In the genomic region with DNA sequence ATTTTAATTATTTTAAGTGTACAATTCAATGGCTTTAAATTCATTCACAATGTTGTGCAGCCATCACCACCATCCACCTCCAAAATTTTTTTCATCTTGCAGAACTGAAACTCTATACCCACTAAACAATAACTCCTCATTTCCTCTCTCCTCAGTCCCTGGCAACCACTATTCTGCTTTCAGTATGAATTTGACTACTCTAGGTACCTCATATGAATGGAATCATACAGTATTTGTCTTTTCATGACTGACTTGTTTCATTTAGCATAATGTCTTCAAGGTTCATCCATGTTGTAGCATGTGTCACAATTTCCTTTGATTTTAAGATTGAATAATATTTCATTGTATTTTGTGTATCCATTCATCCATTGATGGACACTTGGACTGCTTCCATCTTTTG, we compare ENCODE assay signal across 14 cellular contexts. TPM values are rescaled to one million over a fixed set of nuclear protein-coding genes. Genes with fewer than 3 reads are reported as not detected.
A peak's percentile ranks its signal among the peaks of the same experiment; 100 is the strongest.
DNase-seq lines count a peak whose midpoint lies in the region; ATAC-seq lines count a peak whose summit lies in the region.
"Had no signal": no experiment of that assay in that cellular context is flagged by ENCODE, and none has a peak within 500 bp of the region (broad histone marks: within the 10 kb centered on the region; RNA-seq: fewer than 3 reads in every experiment).

No MANE protein-coding gene starts in this region.

- no peak overlapping the region for H3K4me3 Mint-ChIP-seq in stimulated activated naive B cell treated with anti-CD40 and anti-IgM and Interleukin-4, amounts not matched to agents 10 μg/mL and 1 μg/mL and 100 μg/mL, for 72 hours
- H3K4me3 Mint-ChIP-seq: effector memory CD8-positive, alpha-beta T cell had no signal

- no peak for DNase-seq in activated naive CD4-positive, alpha-beta T cell treated with anti-CD3 and anti-CD28 coated beads, Interleukin-2, amount 50 U/mL, for 72 hours (ENCODE audit: low spot score in 2 of 2)
- no peak for DNase-seq in activated naive CD4-positive, alpha-beta T cell treated with anti-CD3 and anti-CD28 coated beads, Interleukin-2, amount 50 U/mL, for 16 hours
- DNase-seq in stimulated activated naive B cell treated with anti-CD40 and anti-IgM and Interleukin-4, amounts not matched to agents 10 μg/mL and 1 μg/mL and 100 μg/mL, for 72 hours, result no peak
- DNase-seq in kidney glomerular epithelial cell (lab: John Stamatoyannopoulos, UW) (no peak), midbrain (lab: John Stamatoyannopoulos, UW) (no peak), activated gamma-delta T cell (lab: John Stamatoyannopoulos, UW) (no peak)
- DNase-seq: effector memory CD8-positive, alpha-beta T cell; hypothalamus; IMR-90; stimulated activated CD4-positive, alpha-beta T cell treated with anti-CD3 and anti-CD28 coated beads, Interleukin-15, amount 100 ng/mL, for 24 hours had no signal

- no peaks in the 10 kb centered on the region for H3K9me3 Mint-ChIP-seq in activated naive CD4-positive, alpha-beta T cell treated with anti-CD3 and anti-CD28 coated beads, Interleukin-2, amount 50 U/mL, for 72 hours
- H3K9me3 Mint-ChIP-seq in stimulated activated naive B cell treated with anti-CD40 and anti-IgM and Interleukin-4, amounts not matched to agents 10 μg/mL and 1 μg/mL and 100 μg/mL, for 72 hours, result peaks cover 0 to 6% of the 10 kb centered on the region in 2 donors
- H3K9me3 Mint-ChIP-seq: effector memory CD8-positive, alpha-beta T cell had no signal

- H3K27ac Mint-ChIP-seq in activated naive CD4-positive, alpha-beta T cell treated with anti-CD3 and anti-CD28 coated beads, Interleukin-2, amount 50 U/mL, for 72 hours, result no peak overlapping the region
- H3K27ac Mint-ChIP-seq in stimulated activated naive B cell treated with anti-CD40 and anti-IgM and Interleukin-4, amounts not matched to agents 10 μg/mL and 1 μg/mL and 100 μg/mL, for 72 hours, result no peak overlapping the region
- H3K27ac Mint-ChIP-seq: effector memory CD8-positive, alpha-beta T cell had no signal

- peaks cover 0 to 6% of the 10 kb centered on the region in 2 donors for H3K27me3 Mint-ChIP-seq in stimulated activated naive B cell treated with anti-CD40 and anti-IgM and Interleukin-4, amounts not matched to agents 10 μg/mL and 1 μg/mL and 100 μg/mL, for 72 hours
- H3K27me3 Mint-ChIP-seq: effector memory CD8-positive, alpha-beta T cell had no signal

- peak; percentile 98 to 100 for ATAC-seq in activated naive CD4-positive, alpha-beta T cell treated with anti-CD3 and anti-CD28 coated beads, Interleukin-2, amount 50 U/mL, for 72 hours
- ATAC-seq in HG02588 (IDR thresholded peaks at IDR 0.05; ENCODE audit: unreplicated experiment) (peak; percentile 100), HG03439 (IDR thresholded peaks at IDR 0.05; ENCODE audit: unreplicated experiment) (peak; percentile 99)
- ATAC-seq in stimulated activated naive B cell treated with anti-CD40 and anti-IgM and Interleukin-4, amounts not matched to agents 10 μg/mL and 1 μg/mL and 100 μg/mL, for 72 hours (replicated peaks), result peak; percentile 100
- ATAC-seq: effector memory CD8-positive, alpha-beta T cell had no signal

- no peaks in the 10 kb centered on the region for H3K4me1 Mint-ChIP-seq in stimulated activated naive B cell treated with anti-CD40 and anti-IgM and Interleukin-4, amounts not matched to agents 10 μg/mL and 1 μg/mL and 100 μg/mL, for 72 hours

- peaks cover 7 to 8% of the 10 kb centered on the region in 2 donors for H3K36me3 Mint-ChIP-seq in activated naive CD4-positive, alpha-beta T cell treated with anti-CD3 and anti-CD28 coated beads, Interleukin-2, amount 50 U/mL, for 72 hours
- peaks cover 0 to 1% of the 10 kb centered on the region in 2 donors for H3K36me3 Mint-ChIP-seq in stimulated activated naive B cell treated with anti-CD40 and anti-IgM and Interleukin-4, amounts not matched to agents 10 μg/mL and 1 μg/mL and 100 μg/mL, for 72 hours

RNA-seq across cellular contexts. Expression of gene KIF4A, which starts 46.9 kb away (rescaled TPM):
- 10 to 100 TPM; 28.0 to 38.0 TPM for total RNA-seq in activated naive CD4-positive, alpha-beta T cell treated with anti-CD3 and anti-CD28 coated beads, Interleukin-2, amount 50 U/mL, for 72 hours

RNA-seq across cellular contexts. Expression of gene PDZD11, which starts 47.0 kb away (rescaled TPM):
- total RNA-seq in activated naive CD4-positive, alpha-beta T cell treated with anti-CD3 and anti-CD28 coated beads, Interleukin-2, amount 50 U/mL, for 72 hours, result 10 to 100 TPM; 22.3 to 41.1 TPM

RNA-seq across cellular contexts. Expression of gene RAB41, which starts 54.8 kb away (rescaled TPM):
- total RNA-seq in activated naive CD4-positive, alpha-beta T cell treated with anti-CD3 and anti-CD28 coated beads, Interleukin-2, amount 50 U/mL, for 72 hours, result not detected
- total RNA-seq: IMR-90, myocyte, temporal lobe had no signal
